1 cellular context compared by ENCODE assay signal in genomic region chr1:187264995-187265602, GRCh38.
TF ChIP-seq lines count a peak whose summit lies in the region.

No MANE protein-coding gene starts in this region.

TF ChIP-seq in SK-N-SH treated with all-trans-retinoic acid at 6 μM for 48 hours, 23 proteins besides CTCF, POLR2A, EP300 and RAD21 (continued from another document):
- TF ChIP-seq TSHZ2 (CRISPR knock-in tag; IDR thresholded peaks at IDR 0.05): no peak
- TF ChIP-seq ZNF8 (CRISPR knock-in tag; IDR thresholded peaks at IDR 0.05): no peak
- TF ChIP-seq ISL1 (CRISPR knock-in tag; IDR thresholded peaks at IDR 0.05): no peak
